ENCODE assay signal across 14 cellular contexts in genomic region chr19:23118400-23118799, GRCh38. TPM values are rescaled to one million over a fixed set of nuclear protein-coding genes. Genes with fewer than 3 reads are reported as not detected.
A peak's percentile ranks its signal among the peaks of the same experiment; 100 is the strongest.
DNase-seq lines count a peak whose midpoint lies in the region; ATAC-seq, FAIRE-seq and TF ChIP-seq lines count a peak whose summit lies in the region.
"Had no signal": no experiment of that assay in that cellular context is flagged by ENCODE, and none has a peak within 500 bp of the region (broad histone marks: within the 10 kb centered on the region; RNA-seq: fewer than 3 reads in every experiment).

No MANE protein-coding gene starts in this region.

- H3K27me3 Mint-ChIP-seq in CD4-positive, alpha-beta T cell, result peaks cover 34% of the 10 kb centered on the region

- no peak for TF ChIP-seq CTCF in CD4-positive, alpha-beta T cell (IDR thresholded peaks at IDR 0.05)
- TF ChIP-seq CTCF in K562 (IDR thresholded peaks at IDR 0.05 in 2 of 3, conservative IDR thresholded peaks at IDR 0.05 in 1 of 3; ENCODE audit: insufficient read depth in 2 of 3, low read depth in 1 of 3, low read length in 3 of 3), result no peak
- TF ChIP-seq CTCF in esophagus squamous epithelium (IDR thresholded peaks at IDR 0.05), result no peak

- no peak overlapping the region for H2BK5ac ChIP-seq in mesendoderm (ENCODE audit: low read length)

- no peak overlapping the region for H2AK5ac ChIP-seq in mesendoderm (ENCODE audit: low read length)

- no peak for DNase-seq in CD4-positive, alpha-beta T cell
- DNase-seq in K562 (ENCODE audit: extremely low read depth in 1 of 4, low spot score in 3 of 4), result no peak
- DNase-seq in mesendoderm, result peak; percentile 84
- DNase-seq in esophagus squamous epithelium (lab: John Stamatoyannopoulos, UW), result no peak
- no peak for DNase-seq in activated naive CD4-positive, alpha-beta T cell (lab: John Stamatoyannopoulos, UW)
- no peak for DNase-seq in effector CD4-positive, alpha-beta T cell
- DNase-seq: DMS53; NCI-H2081; stimulated activated CD8-positive, alpha-beta memory T cell treated with anti-CD3 and anti-CD28 coated beads, Interleukin-4, amount 100 ng/mL, for 48 hours had no signal

- H4K8ac ChIP-seq in mesendoderm (ENCODE audit: low read depth, low read length), result no peak overlapping the region

- no peak overlapping the region for H3K56ac ChIP-seq in mesendoderm (ENCODE audit: low read length)

- no peaks in the 10 kb centered on the region for H3K9me1 ChIP-seq in K562 (ENCODE audit: control insufficient read depth, insufficient read depth, low read length)

- no peak for FAIRE-seq in K562 (lab: Jason Lieb, UNC)
- FAIRE-seq: bronchial epithelial cell, frontal cortex, GM12878 had no signal

- TSS peak; percentile 64 for BruUV-seq in K562 (replicated peaks; lab: Mats Ljungman, UMichigan)

- H3K4me3 ChIP-seq in HUES6 (ENCODE audit: low read depth, low read length) (peak overlapping the region; percentile 91), K562 (no peak overlapping the region), mesendoderm (ENCODE audit: low read length) (no peak overlapping the region), esophagus squamous epithelium (no peak overlapping the region)
- H3K4me3 ChIP-seq: GM12878 had no signal

- TF ChIP-seq EP300 in K562 (IDR thresholded peaks at IDR 0.05; ENCODE audit: low read length), result no peak

- H4K20me1 ChIP-seq in K562 (replicated peaks; ENCODE audit: control insufficient read depth, insufficient read depth, low read length), result no peaks in the 10 kb centered on the region

- 6% methylated on average over 3 of the region's 3 CpGs for WGBS in K562 (ENCODE audit: insufficient coverage, low coverage, missing lambda C conversion rate)
- WGBS in mesendoderm (ENCODE audit: extremely low coverage, insufficient coverage, low lambda C conversion rate), result no CpG with 5 or more reads among the region's 3 CpGs
- WGBS in esophagus squamous epithelium, 2 donors, result 77 to 84% methylated on average over 3 of the region's 3 CpGs

- no peak overlapping the region for H3K27ac ChIP-seq in CD4-positive, alpha-beta T cell (ENCODE audit: low read depth, low read length)
- H3K27ac ChIP-seq in HUES6 (ENCODE audit: low read depth, low read length) (no peak overlapping the region), K562 (ENCODE audit: extremely low read depth, low read depth, low read length) (no peak overlapping the region), mesendoderm (ENCODE audit: low read depth, low read length) (no peak overlapping the region), esophagus squamous epithelium (no peak overlapping the region)

- no peak overlapping the region for H4K5ac ChIP-seq in mesendoderm (ENCODE audit: low read length)

- peak overlapping the region; percentile 39 for H3K4me3 Mint-ChIP-seq in CD4-positive, alpha-beta T cell

- H3K4me2 ChIP-seq in K562 (ENCODE audit: insufficient read depth, low read length), result no peak overlapping the region
- peak overlapping the region; percentile 26 for H3K4me2 ChIP-seq in mesendoderm (ENCODE audit: low read length)

- H3K36me3 Mint-ChIP-seq in CD4-positive, alpha-beta T cell (ENCODE audit: low read depth), result peaks cover 3% of the 10 kb centered on the region

- H2AFZ ChIP-seq in K562 (ENCODE audit: low read depth, low read length), result no peak overlapping the region

- CTCF ChIA-PET in CD4-positive, alpha-beta T cell (lab: Charles Lee), result no interaction called here
- CTCF ChIA-PET in K562 (lab: Yijun Ruan, JAX; ENCODE audit: low intra/inter-chr PET ratio), result no interaction called here

- no peak overlapping the region for H2BK15ac ChIP-seq in mesendoderm (replicated peaks; ENCODE audit: low read depth)

- no peaks in the 10 kb centered on the region for H3K79me2 ChIP-seq in K562 (ENCODE audit: control insufficient read depth, insufficient read depth, low read length)
- peaks cover 5% of the 10 kb centered on the region for H3K79me2 ChIP-seq in mesendoderm (ENCODE audit: control insufficient read depth, insufficient read depth, low read length)

- no peaks in the 10 kb centered on the region for H3K79me1 ChIP-seq in mesendoderm (ENCODE audit: low read length)

- intact Hi-C loops in CD4-positive, alpha-beta T cell (cut with DNase I, micrococcal nuclease), result no loop called here
- intact Hi-C loops in K562 (cut with micrococcal nuclease) (no loop called here), esophagus squamous epithelium (cut with DNase I) (no loop called here)

- TF ChIP-seq POLR2A in K562 (conservative IDR thresholded peaks at IDR 0.05) (no peak), esophagus squamous epithelium (IDR thresholded peaks at IDR 0.05) (no peak)

- H3K9me3 ChIP-seq in CD4-positive, alpha-beta T cell (ENCODE audit: control insufficient read depth, low read length), result no peaks in the 10 kb centered on the region
- H3K9me3 ChIP-seq in HUES6 (ENCODE audit: control insufficient read depth, insufficient read depth, low read depth, low read length) (peaks cover 5% of the 10 kb centered on the region; the same call in 1 of the 2 replicates), K562 (replicated peaks; ENCODE audit: control insufficient read depth, insufficient read depth, low read depth, low read length) (no peaks in the 10 kb centered on the region), esophagus squamous epithelium (no peaks in the 10 kb centered on the region)

- peaks cover 8% of the 10 kb centered on the region for H3K27me3 ChIP-seq in CD4-positive, alpha-beta T cell (ENCODE audit: control insufficient read depth, insufficient read depth, low read length)
- H3K27me3 ChIP-seq in HUES6 (ENCODE audit: control insufficient read depth, insufficient read depth, low read length) (no peaks in the 10 kb centered on the region), K562 (ENCODE audit: control insufficient read depth in 2 of 2, insufficient read depth in 2 of 2, low read length in 2 of 2) (no peaks in the 10 kb centered on the region), mesendoderm (ENCODE audit: insufficient read depth, low read length, poor library complexity) (no peaks in the 10 kb centered on the region), esophagus squamous epithelium (no peaks in the 10 kb centered on the region)

- H3K9ac ChIP-seq in HUES6 (ENCODE audit: low read length) (no peak overlapping the region), K562 (ENCODE audit: insufficient read depth in 1 of 2, low read depth in 2 of 2, low read length in 2 of 2) (no peak overlapping the region), mesendoderm (ENCODE audit: low read length) (no peak overlapping the region)

- H3K23ac ChIP-seq in mesendoderm (ENCODE audit: low read length), result no peak overlapping the region

- no peak overlapping the region for H3K4ac ChIP-seq in mesendoderm (ENCODE audit: low read depth, low read length)

- peaks cover 13% of the 10 kb centered on the region for H3K4me1 ChIP-seq in HUES6 (ENCODE audit: control insufficient read depth, insufficient read depth, low read length)
- H3K4me1 ChIP-seq in K562 (replicated peaks in 1 of 2; ENCODE audit: control insufficient read depth in 2 of 2, insufficient read depth in 2 of 2, low read length in 2 of 2), result no peaks in the 10 kb centered on the region
- H3K4me1 ChIP-seq in mesendoderm (ENCODE audit: control insufficient read depth, low read depth, low read length), result no peaks in the 10 kb centered on the region
- H3K4me1 ChIP-seq in esophagus squamous epithelium, result peaks cover 0 to 8% (median 0%) of the 10 kb centered on the region in 3 donors

- no peak for ATAC-seq in CD4-positive, alpha-beta T cell (ENCODE audit: poor library complexity)
- no peak for ATAC-seq in K562
- ATAC-seq in activated CD4-positive, CD25-positive, alpha-beta regulatory T cell treated with anti-CD3 and anti-CD28 coated beads, Interleukin-2, amount 50 U/mL, for 24 hours, result no peak
- ATAC-seq: GM12878 had no signal

- H3K4me1 Mint-ChIP-seq in CD4-positive, alpha-beta T cell (ENCODE audit: low read depth), result peaks cover 14% of the 10 kb centered on the region

- H3K27ac Mint-ChIP-seq in CD4-positive, alpha-beta T cell, result no peak overlapping the region

- H2BK120ac ChIP-seq in mesendoderm (ENCODE audit: low read depth, low read length), result no peak overlapping the region

- POLR2A ChIA-PET in CD4-positive, alpha-beta T cell (lab: Charles Lee), result no interaction called here
- POLR2A ChIA-PET in K562 (lab: Yijun Ruan, JAX), result no interaction called here

- in situ Hi-C loops in K562 (cut with MboI), result no loop called here

- peaks cover 3% of the 10 kb centered on the region for H3K9me3 Mint-ChIP-seq in CD4-positive, alpha-beta T cell

- TF ChIP-seq RAD21 in K562 (CRISPR knock-in tag; conservative IDR thresholded peaks at IDR 0.05 in 1 of 2, IDR thresholded peaks at IDR 0.05 in 1 of 2), result no peak

- no peak overlapping the region for H3K18ac ChIP-seq in mesendoderm (ENCODE audit: low read length)

- peaks cover 24% of the 10 kb centered on the region for H3K36me3 ChIP-seq in HUES6 (ENCODE audit: control insufficient read depth, insufficient read depth, low read length)
- H3K36me3 ChIP-seq in K562 (ENCODE audit: control insufficient read depth, insufficient read depth, low read length), result no peaks in the 10 kb centered on the region
- H3K36me3 ChIP-seq in mesendoderm (ENCODE audit: control insufficient read depth, insufficient read depth, low read length), result no peaks in the 10 kb centered on the region
- H3K36me3 ChIP-seq in esophagus squamous epithelium, result no peaks in the 10 kb centered on the region

TF ChIP-seq in K562, 482 proteins besides CTCF, POLR2A, EP300 and RAD21 (continues in another document):
- TF ChIP-seq CC2D1A (IDR thresholded peaks at IDR 0.05), result no peak
- TF ChIP-seq ZC3H8 (IDR thresholded peaks at IDR 0.05), result no peak

RNA-seq across cellular contexts. Expression of gene ZNF730, which starts 1.6 kb away (rescaled TPM):
- total RNA-seq in CD4-positive, alpha-beta T cell, result not detected
- total RNA-seq in K562 (2011; cell fraction: chromatin; rRNA removed; ENCODE audit: low replicate concordance), result 1.8 and 6.4 TPM in 2 replicates
- 1.2 and 2.6 TPM in 2 replicates for total RNA-seq in K562 (2011; cell fraction: nucleolus; rRNA removed)
- 3.4 and 3.5 TPM in 2 replicates for total RNA-seq in K562 (2011; cell fraction: nucleoplasm; rRNA removed)
- total RNA-seq in K562 (2014; rRNA removed) (0.36 and 0.65 TPM in 2 replicates), K562 (2014; rRNA removed; fragmentation: Illumina TruSeq; extraction: Trizol) (1.4 and 1.5 TPM in 2 replicates), K562 (2015; rRNA removed; fragmentation: Illumina TruSeq; extraction: Trizol) (1.2 and 1.4 TPM in 2 replicates), K562 (2021) (0.64 and 0.81 TPM in 2 replicates), esophagus squamous epithelium (not detected)
- polyA plus RNA-seq in K562 (2011; rRNA removed) (0.30 and 2.0 TPM in 2 replicates), K562 (2014; fragmentation: Illumina TruSeq; extraction: Trizol) (0.56 and 0.71 TPM in 2 replicates), K562 (2014; fragmentation: Nextera tagmentation; extraction: Ambion mirVana) (under 1 TPM; 0.28 to 0.53 TPM), K562 (2014; rRNA removed) (0.44 and 0.46 TPM in 2 replicates)
- 0.10 and 0.15 TPM in 2 replicates for polyA plus RNA-seq in K562 (2011; cell fraction: cytosol; rRNA removed)
- 0.29 and 0.61 TPM in 2 replicates for polyA plus RNA-seq in K562 (2011; cell fraction: nucleus; rRNA removed)
- polyA plus RNA-seq in K562 (2012), result 0.23 and 0.62 TPM in 2 replicates
- 0.60 and 3.2 TPM in 2 replicates for polyA minus RNA-seq in K562 (2011; rRNA and poly(A)+ RNA removed)
- 0.55 and 0.67 TPM in 2 replicates for polyA minus RNA-seq in K562 (2011; cell fraction: cytosol; rRNA and poly(A)+ RNA removed)
- 0.11 and 0.81 TPM in 2 replicates for polyA minus RNA-seq in K562 (2011; cell fraction: nucleus; rRNA and poly(A)+ RNA removed)
- 17.8 TPM for polyA plus RNA-seq in mesendoderm (2013, experiment 1 of 2)
- polyA plus RNA-seq in mesendoderm (2013, experiment 2 of 2), result 18.9 TPM
- total RNA-seq: GM12878 had no signal
